In genomic region chr16:8846401-8846932, GRCh38 we compare ENCODE assay signal across 1 cellular context.
A peak's percentile ranks its signal among the peaks of the same experiment; 100 is the strongest.
TF ChIP-seq lines count a peak whose summit lies in the region.

No MANE protein-coding gene starts in this region.

TF ChIP-seq in H1, 55 proteins besides CTCF, POLR2A, EP300 and RAD21:
- TF ChIP-seq ASH2L (IDR thresholded peaks at IDR 0.05; ENCODE audit: low read length) (no peak), USF2 (IDR thresholded peaks at IDR 0.05; ENCODE audit: low read length) (no peak), POLR2AphosphoS5 (IDR thresholded peaks at IDR 0.05; ENCODE audit: low read depth, low read length) (peak; percentile 66; the same call in 1 of the 2 replicates), E2F6 (IDR thresholded peaks at IDR 0.05) (no peak), CHD1 (IDR thresholded peaks at IDR 0.05; ENCODE audit: low read depth, low read length) (no peak), BRCA1 (IDR thresholded peaks at IDR 0.05; ENCODE audit: low read depth, low read length) (no peak), CEBPB (IDR thresholded peaks at IDR 0.05; ENCODE audit: low read depth, low read length) (no peak)
